Comparison of ENCODE assay signal across 1 cellular context in genomic region chr11:76654310-76654851, GRCh38.
TF ChIP-seq lines count a peak whose summit lies in the region.

No MANE protein-coding gene starts in this region.

TF ChIP-seq in WTC11, 78 proteins besides CTCF, POLR2A, EP300 and RAD21 (continued from another document):
- no peak for TF ChIP-seq IRF2 (CRISPR knock-in tag; IDR thresholded peaks at IDR 0.05; ENCODE audit: borderline replicate concordance, low read depth)
